ENCODE assay signal across 29 cellular contexts in the genomic region with DNA sequence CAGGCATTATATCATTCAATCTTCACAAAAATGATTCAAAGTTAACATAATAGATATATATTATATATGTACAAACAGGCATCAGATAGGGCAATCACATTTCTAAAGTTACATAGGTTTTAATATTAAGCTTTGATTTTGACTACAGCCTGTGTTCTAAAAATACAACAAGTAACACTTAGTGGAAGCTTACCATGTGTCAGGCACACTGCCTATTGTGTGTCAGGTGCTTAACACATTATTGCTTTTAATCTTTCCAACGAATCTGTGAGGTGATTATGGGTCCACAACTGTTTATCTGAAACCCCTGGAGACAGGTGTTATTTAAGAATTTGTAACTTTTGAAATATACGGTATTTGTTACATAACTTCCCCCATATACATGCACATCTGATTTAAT. TPM values are rescaled to one million over a fixed set of nuclear protein-coding genes. Genes with fewer than 3 reads are reported as not detected.
"Had no signal": no experiment of that assay in that cellular context is flagged by ENCODE, and none has a peak within 500 bp of the region (broad histone marks: within the 10 kb centered on the region; RNA-seq: fewer than 3 reads in every experiment).

No MANE protein-coding gene starts in this region.

- H3K4me1 ChIP-seq: ascending aorta had no signal

- H3K9me3 ChIP-seq: ascending aorta had no signal

- H3K27me3 ChIP-seq: ascending aorta had no signal

- DNase-seq: activated B cell treated with CpG ODN at 0.5 μM for 24 hours; activated CD4-positive, alpha-beta memory T cell treated with anti-CD3 and anti-CD28 coated beads, Interleukin-2, amount 10 ng/mL, durations not matched to agents 7 days and 5 days; activated CD4-positive, alpha-beta T cell treated with anti-CD3 and anti-CD28 coated beads for 4 hours; activated CD4-positive, alpha-beta T cell treated with anti-CD3 and anti-CD28 coated beads, Interleukin-2, amount 10 ng/mL, durations not matched to agents 7 days and 5 days; activated CD4-positive, alpha-beta T cell treated with anti-CD3 and anti-CD28 coated beads, Interleukin-2, amount 50 U/mL, for 48 hours; activated CD4-positive, CD25-positive, alpha-beta regulatory T cell treated with anti-CD3 and anti-CD28 coated beads, Interleukin-2, amount 50 U/mL, for 72 hours; activated CD8-positive, alpha-beta memory T cell treated with anti-CD3 and anti-CD28 coated beads for 24 hours; activated CD8-positive, alpha-beta memory T cell treated with anti-CD3 and anti-CD28 coated beads, Interleukin-2, amount 10 ng/mL, durations not matched to agents 7 days and 5 days; activated CD8-positive, alpha-beta memory T cell treated with anti-CD3 and anti-CD28 coated beads, Interleukin-2, amount 50 U/mL, for 48 hours; activated CD8-positive, alpha-beta T cell treated with anti-CD3 and anti-CD28 coated beads, Interleukin-2, amount 10 ng/mL, durations not matched to agents 7 days and 5 days; activated effector memory CD4-positive, alpha-beta T cell treated with Interleukin-2 at 50 U/mL for 16 hours; activated gamma-delta T cell; activated naive CD4-positive, alpha-beta T cell treated with anti-CD3 and anti-CD28 coated beads, Interleukin-2, amount 10 ng/mL, durations not matched to agents 7 days and 5 days; activated naive CD4-positive, alpha-beta T cell treated with Interleukin-2 at 50 U/mL for 16 hours; activated naive CD8-positive, alpha-beta T cell treated with anti-CD3 and anti-CD28 coated beads, Interleukin-2, amount 10 ng/mL, durations not matched to agents 7 days and 5 days; activated naive CD8-positive, alpha-beta T cell treated with anti-CD3 and anti-CD28 coated beads, Interleukin-2, amount 50 U/mL, for 24 hours; activated T-cell treated with anti-CD3 and anti-CD28 coated beads, Interleukin-2, amount 50 U/mL, for 24 hours; activated T-cell treated with anti-CD3 and anti-CD28 coated beads, Interleukin-2, amount 50 U/mL, for 48 hours; amygdala; anterior cingulate cortex; caudate nucleus; cerebellar nuclear complex; SW 1271; T-helper 1 cell; T-helper 2 cell; T-helper 9 cell had no signal

- ATAC-seq: activated CD8-positive, alpha-beta memory T cell treated with anti-CD3 and anti-CD28 coated beads, Interleukin-2, amount 10 ng/mL, durations not matched to agents 7 days and 5 days; activated CD8-positive, alpha-beta T cell treated with anti-CD3 and anti-CD28 coated beads, Interleukin-2, amount 10 ng/mL, durations not matched to agents 7 days and 5 days; activated naive CD8-positive, alpha-beta T cell treated with anti-CD3 and anti-CD28 coated beads, Interleukin-2, amount 50 U/mL, for 24 hours had no signal

- H3K4me3 ChIP-seq: ascending aorta had no signal

- H3K36me3 ChIP-seq: ascending aorta had no signal

- H3K27ac ChIP-seq: ascending aorta, VCaP had no signal

RNA-seq across cellular contexts. Expression of a gene that starts 25.2 kb away (rescaled TPM):
- total RNA-seq: activated B cell treated with CpG ODN at 0.5 μM for 24 hours; activated CD4-positive, alpha-beta memory T cell treated with anti-CD3 and anti-CD28 coated beads, Interleukin-2, amount 10 ng/mL, durations not matched to agents 7 days and 5 days; activated CD4-positive, alpha-beta T cell treated with anti-CD3 and anti-CD28 coated beads, Interleukin-2, amount 10 ng/mL, durations not matched to agents 7 days and 5 days; activated CD8-positive, alpha-beta memory T cell treated with anti-CD3 and anti-CD28 coated beads, Interleukin-2, amount 10 ng/mL, durations not matched to agents 7 days and 5 days; activated CD8-positive, alpha-beta T cell treated with anti-CD3 and anti-CD28 coated beads, Interleukin-2, amount 10 ng/mL, durations not matched to agents 7 days and 5 days; activated T-helper 2 cell treated with anti-CD3 and anti-CD28 coated beads, Interferon-gamma antibody, Interleukin-2, Interleukin-4, amounts not matched to agents 10 μg/mL and 5 μg/mL and 100 μg/mL, durations not matched to agents 14 hours and 24 hours and 36 hours had no signal
